Comparison of ENCODE assay signal across 16 cellular contexts in genomic region chr15:70353606-70354259, GRCh38.
"Had no signal": no experiment of that assay in that cellular context is flagged by ENCODE, and none has a peak within 500 bp of the region (broad histone marks: within the 10 kb centered on the region; RNA-seq: fewer than 3 reads in every experiment).

No MANE protein-coding gene starts in this region.

- H3K9me3 ChIP-seq: ascending aorta, colonic mucosa, heart left ventricle, thyroid gland, uterus had no signal

- ATAC-seq: heart left ventricle, T-helper 17 cell had no signal

- H3K4me3 Mint-ChIP-seq: activated B cell treated with CpG ODN at 0.5 μM for 24 hours; activated CD4-positive, alpha-beta T cell treated with anti-CD3 and anti-CD28 coated beads, Interleukin-2, amount 10 ng/mL, durations not matched to agents 7 days and 5 days; activated naive CD8-positive, alpha-beta T cell treated with anti-CD3 and anti-CD28 coated beads, Interleukin-2, amount 10 ng/mL, durations not matched to agents 7 days and 5 days; neural crest cell; T-helper 17 cell had no signal

- H3K27ac ChIP-seq: ascending aorta, cardiac muscle cell, colonic mucosa, heart left ventricle, parathyroid adenoma, thyroid gland, uterus had no signal

- H3K4me1 ChIP-seq: ascending aorta, colonic mucosa, parathyroid adenoma, uterus had no signal

- DNase-seq: activated B cell treated with CpG ODN at 0.5 μM for 24 hours; activated CD4-positive, alpha-beta T cell treated with anti-CD3 and anti-CD28 coated beads, Interleukin-2, amount 10 ng/mL, durations not matched to agents 7 days and 5 days; activated effector memory CD4-positive, alpha-beta T cell treated with anti-CD3 and anti-CD28 coated beads, Interleukin-2, amount 50 U/mL, for 16 hours; activated naive CD8-positive, alpha-beta T cell treated with anti-CD3 and anti-CD28 coated beads, Interleukin-2, amount 10 ng/mL, durations not matched to agents 7 days and 5 days; colonic mucosa; effector CD8-positive, alpha-beta T cell; mesendoderm; small intestine; T-helper 17 cell; thyroid gland; uterus had no signal

- H3K4me1 Mint-ChIP-seq: activated CD4-positive, alpha-beta T cell treated with anti-CD3 and anti-CD28 coated beads, Interleukin-2, amount 10 ng/mL, durations not matched to agents 7 days and 5 days had no signal

- H3K36me3 ChIP-seq: ascending aorta, cardiac muscle cell, colonic mucosa, heart left ventricle, thyroid gland, uterus had no signal

- H3K9me3 Mint-ChIP-seq: activated CD4-positive, alpha-beta T cell treated with anti-CD3 and anti-CD28 coated beads, Interleukin-2, amount 10 ng/mL, durations not matched to agents 7 days and 5 days; activated naive CD8-positive, alpha-beta T cell treated with anti-CD3 and anti-CD28 coated beads, Interleukin-2, amount 10 ng/mL, durations not matched to agents 7 days and 5 days; neural crest cell had no signal

- H3K36me3 Mint-ChIP-seq: activated naive CD8-positive, alpha-beta T cell treated with anti-CD3 and anti-CD28 coated beads, Interleukin-2, amount 10 ng/mL, durations not matched to agents 7 days and 5 days had no signal

- H3K27ac Mint-ChIP-seq: activated B cell treated with CpG ODN at 0.5 μM for 24 hours; activated CD4-positive, alpha-beta T cell treated with anti-CD3 and anti-CD28 coated beads, Interleukin-2, amount 10 ng/mL, durations not matched to agents 7 days and 5 days; activated naive CD8-positive, alpha-beta T cell treated with anti-CD3 and anti-CD28 coated beads, Interleukin-2, amount 10 ng/mL, durations not matched to agents 7 days and 5 days; T-helper 17 cell had no signal

- H3K27me3 ChIP-seq: ascending aorta, colonic mucosa, thyroid gland, uterus had no signal

- H3K4me3 ChIP-seq: ascending aorta, cardiac muscle cell, colonic mucosa, heart left ventricle, thyroid gland, uterus had no signal

- H2AFZ ChIP-seq: parathyroid adenoma had no signal

- H3K27me3 Mint-ChIP-seq: activated B cell treated with CpG ODN at 0.5 μM for 24 hours had no signal

- H3K79me2 ChIP-seq: parathyroid adenoma had no signal
